19 cellular contexts compared by ENCODE assay signal in the genomic region with DNA sequence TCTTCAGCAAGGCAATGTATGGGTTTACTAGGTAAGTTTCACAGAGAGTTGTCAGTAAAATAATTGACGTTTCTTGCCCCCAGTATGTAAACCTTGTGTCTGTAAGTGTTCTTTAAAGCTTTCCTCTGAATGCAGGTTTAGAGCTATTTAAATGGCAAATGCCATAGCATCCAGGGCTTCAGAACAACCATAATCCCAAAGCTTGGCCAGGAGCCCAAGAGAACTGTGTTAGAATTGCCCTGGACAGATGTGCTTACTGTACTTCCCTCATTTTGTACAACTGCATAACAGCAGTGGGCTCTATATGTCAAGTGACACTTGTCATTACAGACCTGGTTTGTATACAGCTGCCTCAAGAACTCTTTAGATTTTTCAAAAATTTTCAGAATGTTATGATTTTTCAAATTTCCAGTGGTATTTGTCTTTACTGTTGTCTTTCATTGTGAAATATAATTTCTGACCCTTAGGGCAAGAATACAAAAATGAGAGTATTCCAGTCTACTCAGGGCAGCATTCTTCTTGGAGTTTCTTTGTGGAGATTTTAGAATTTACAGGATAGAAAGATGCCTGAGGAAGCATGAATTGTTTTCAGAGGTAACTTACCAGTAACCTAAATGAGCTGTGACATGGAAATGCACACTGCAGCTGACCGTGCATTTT.
DNase-seq lines count a peak whose midpoint lies in the region; ATAC-seq and TF ChIP-seq lines count a peak whose summit lies in the region.
"Had no signal": no experiment of that assay in that cellular context is flagged by ENCODE, and none has a peak within 500 bp of the region (broad histone marks: within the 10 kb centered on the region; RNA-seq: fewer than 3 reads in every experiment).

No MANE protein-coding gene starts in this region.

- H3K4me3 ChIP-seq in GM23338 (no peak overlapping the region), neural progenitor cell (no peak overlapping the region)
- H3K4me3 ChIP-seq: GM12878 had no signal

- H3K4me3 Mint-ChIP-seq in GM23338, result no peak overlapping the region
- no peak overlapping the region for H3K4me3 Mint-ChIP-seq in neural progenitor cell
- no peak overlapping the region for H3K4me3 Mint-ChIP-seq in type B pancreatic cell
- H3K4me3 Mint-ChIP-seq: B cell, IgD-negative memory B cell had no signal

- DNase-seq in Right ventricle myocardium superior (no peak), cardiac septum (ENCODE audit: low spot score) (no peak), GM23338 (ENCODE audit: low spot score) (no peak), NCI-H82 (lab: John Stamatoyannopoulos, UW) (peak; percentile 79), neural progenitor cell (ENCODE audit: low spot score) (no peak), amniotic stem cell (lab: John Stamatoyannopoulos, UW) (no peak), type B pancreatic cell (ENCODE audit: extremely low spot score, unreplicated experiment) (no peak), C1 segment of cervical spinal cord (lab: John Stamatoyannopoulos, UW) (no peak)
- DNase-seq: DMS79 treated with DMSO at 0.1 percent for 48 hours, MV-4-11, NCI-H1105 treated with DMSO at 0.1 percent for 48 hours, NCI-H2081 treated with DMSO at 0.1 percent for 48 hours, NCI-H2171 treated with DMSO at 0.1 percent for 48 hours, NCI-H526 treated with DMSO at 0.1 percent for 48 hours had no signal

- no peak overlapping the region for H3K9ac ChIP-seq in neural progenitor cell

- peak; percentile 48 for ATAC-seq in Right ventricle myocardium superior (ENCODE audit: poor library complexity)
- ATAC-seq in GM23338, result no peak
- ATAC-seq: GM12878, HCT116, Panc1 had no signal

- H3K9me2 ChIP-seq in GM23338 (ENCODE audit: insufficient read depth), result no peaks in the 10 kb centered on the region; the same call in 1 of the 2 replicates

- H3K4me1 Mint-ChIP-seq in GM23338, result peaks cover 25% of the 10 kb centered on the region
- H3K4me1 Mint-ChIP-seq in neural progenitor cell, result peaks cover 20% of the 10 kb centered on the region
- peaks cover 5% of the 10 kb centered on the region for H3K4me1 Mint-ChIP-seq in type B pancreatic cell (ENCODE audit: unreplicated experiment)
- H3K4me1 Mint-ChIP-seq: B cell, IgD-negative memory B cell had no signal

- H3K9me3 Mint-ChIP-seq in GM23338, result peaks cover under 1% of the 10 kb centered on the region; the same call in 2 of the 3 replicates
- H3K9me3 Mint-ChIP-seq in neural progenitor cell, result peaks cover 4% of the 10 kb centered on the region
- peaks cover 5% of the 10 kb centered on the region for H3K9me3 Mint-ChIP-seq in type B pancreatic cell
- H3K9me3 Mint-ChIP-seq: IgD-negative memory B cell had no signal

- H3K79me2 ChIP-seq in GM23338 (replicated peaks; ENCODE audit: insufficient read depth) (no peaks in the 10 kb centered on the region), neural progenitor cell (ENCODE audit: low read depth) (no peaks in the 10 kb centered on the region)

- H3K27me3 Mint-ChIP-seq in GM23338 (ENCODE audit: insufficient read depth, low read depth, poor library complexity) (peaks cover 3% of the 10 kb centered on the region), neural progenitor cell (ENCODE audit: insufficient read depth, low read depth) (no peaks in the 10 kb centered on the region), type B pancreatic cell (no peaks in the 10 kb centered on the region)
- H3K27me3 Mint-ChIP-seq: B cell, IgD-negative memory B cell had no signal

- no peaks in the 10 kb centered on the region for H3K9me3 ChIP-seq in neural progenitor cell (ENCODE audit: low read depth)

- TF ChIP-seq CTCF in GM23338 (conservative IDR thresholded peaks at IDR 0.05; ENCODE audit: low read depth in 2 of 2) (no peak), neural progenitor cell (IDR thresholded peaks at IDR 0.05) (no peak), type B pancreatic cell (conservative IDR thresholded peaks at IDR 0.05) (no peak)

- no peak overlapping the region for H3K27ac ChIP-seq in GM23338 (ENCODE audit: low read depth)
- H3K27ac ChIP-seq in neural progenitor cell, result no peak overlapping the region

- H3K4me2 ChIP-seq in GM23338 (0 out of 2 replicates have a peak overlapping the region, but pooled peaks have one; percentile 23), neural progenitor cell (no peak overlapping the region)

- H4K20me1 ChIP-seq in GM23338 (replicated peaks; ENCODE audit: insufficient read depth), result no peaks in the 10 kb centered on the region
- H4K20me1 ChIP-seq in neural progenitor cell (ENCODE audit: low read depth), result no peaks in the 10 kb centered on the region

- intact Hi-C loops in Right ventricle myocardium superior (cut with DNase I) (no loop called here), cardiac septum (cut with DNase I) (no loop called here)

- H3K27ac Mint-ChIP-seq in GM23338 (no peak overlapping the region), neural progenitor cell (peak overlapping the region; percentile 7), type B pancreatic cell (no peak overlapping the region)
- H3K27ac Mint-ChIP-seq: B cell, IgD-negative memory B cell had no signal

- no peaks in the 10 kb centered on the region for H3K36me3 ChIP-seq in GM23338 (ENCODE audit: insufficient read depth)
- H3K36me3 ChIP-seq in neural progenitor cell, result no peaks in the 10 kb centered on the region

- H3K4me1 ChIP-seq in GM23338 (ENCODE audit: insufficient read depth), result peaks cover 32% of the 10 kb centered on the region
- H3K4me1 ChIP-seq in neural progenitor cell, result peaks cover 5% of the 10 kb centered on the region

- H3F3A ChIP-seq in GM23338 (replicated peaks; ENCODE audit: low read depth) (no peaks in the 10 kb centered on the region), neural progenitor cell (ENCODE audit: low read depth) (peaks cover 3% of the 10 kb centered on the region)

- H3K36me3 Mint-ChIP-seq in GM23338 (ENCODE audit: low read depth) (peaks cover 12% of the 10 kb centered on the region; the same call in 2 of the 3 replicates), neural progenitor cell (peaks cover 1% of the 10 kb centered on the region), type B pancreatic cell (peaks cover 10% of the 10 kb centered on the region)

- H2AFZ ChIP-seq in GM23338, result no peak overlapping the region
- no peak overlapping the region for H2AFZ ChIP-seq in neural progenitor cell (replicated peaks)

- H3K27me3 ChIP-seq in GM23338 (ENCODE audit: insufficient read depth), result no peaks in the 10 kb centered on the region
- H3K27me3 ChIP-seq in neural progenitor cell, result no peaks in the 10 kb centered on the region

TF ChIP-seq in GM23338, 12 proteins besides CTCF, POLR2A, EP300 and RAD21:
- TF ChIP-seq EZH2 (IDR thresholded peaks at IDR 0.05; ENCODE audit: low read depth, unreplicated experiment) (no peak), ZNF114 (CRISPR knock-in tag; IDR thresholded peaks at IDR 0.05) (no peak), CREB1 (CRISPR knock-in tag; IDR thresholded peaks at IDR 0.05; ENCODE audit: low read depth) (no peak), JUNB (IDR thresholded peaks at IDR 0.05; ENCODE audit: unreplicated experiment) (no peak), EZH2phosphoT487 (IDR thresholded peaks at IDR 0.05; ENCODE audit: unreplicated experiment) (no peak), NANOG (IDR thresholded peaks at IDR 0.05; ENCODE audit: borderline replicate concordance) (no peak), ZNF331 (CRISPR knock-in tag; IDR thresholded peaks at IDR 0.05; ENCODE audit: low read depth) (no peak), POLR2AphosphoS5 (IDR thresholded peaks at IDR 0.05; ENCODE audit: low read depth) (no peak), STAT1 (IDR thresholded peaks at IDR 0.05; ENCODE audit: unreplicated experiment) (no peak)
- TF ChIP-seq, protein P1, sequence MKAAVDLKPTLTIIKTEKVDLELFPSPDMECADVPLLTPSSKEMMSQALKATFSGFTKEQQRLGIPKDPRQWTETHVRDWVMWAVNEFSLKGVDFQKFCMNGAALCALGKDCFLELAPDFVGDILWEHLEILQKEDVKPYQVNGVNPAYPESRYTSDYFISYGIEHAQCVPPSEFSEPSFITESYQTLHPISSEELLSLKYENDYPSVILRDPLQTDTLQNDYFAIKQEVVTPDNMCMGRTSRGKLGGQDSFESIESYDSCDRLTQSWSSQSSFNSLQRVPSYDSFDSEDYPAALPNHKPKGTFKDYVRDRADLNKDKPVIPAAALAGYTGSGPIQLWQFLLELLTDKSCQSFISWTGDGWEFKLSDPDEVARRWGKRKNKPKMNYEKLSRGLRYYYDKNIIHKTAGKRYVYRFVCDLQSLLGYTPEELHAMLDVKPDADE (IDR thresholded peaks at IDR 0.05), result no peak
- TF ChIP-seq, protein P2, sequence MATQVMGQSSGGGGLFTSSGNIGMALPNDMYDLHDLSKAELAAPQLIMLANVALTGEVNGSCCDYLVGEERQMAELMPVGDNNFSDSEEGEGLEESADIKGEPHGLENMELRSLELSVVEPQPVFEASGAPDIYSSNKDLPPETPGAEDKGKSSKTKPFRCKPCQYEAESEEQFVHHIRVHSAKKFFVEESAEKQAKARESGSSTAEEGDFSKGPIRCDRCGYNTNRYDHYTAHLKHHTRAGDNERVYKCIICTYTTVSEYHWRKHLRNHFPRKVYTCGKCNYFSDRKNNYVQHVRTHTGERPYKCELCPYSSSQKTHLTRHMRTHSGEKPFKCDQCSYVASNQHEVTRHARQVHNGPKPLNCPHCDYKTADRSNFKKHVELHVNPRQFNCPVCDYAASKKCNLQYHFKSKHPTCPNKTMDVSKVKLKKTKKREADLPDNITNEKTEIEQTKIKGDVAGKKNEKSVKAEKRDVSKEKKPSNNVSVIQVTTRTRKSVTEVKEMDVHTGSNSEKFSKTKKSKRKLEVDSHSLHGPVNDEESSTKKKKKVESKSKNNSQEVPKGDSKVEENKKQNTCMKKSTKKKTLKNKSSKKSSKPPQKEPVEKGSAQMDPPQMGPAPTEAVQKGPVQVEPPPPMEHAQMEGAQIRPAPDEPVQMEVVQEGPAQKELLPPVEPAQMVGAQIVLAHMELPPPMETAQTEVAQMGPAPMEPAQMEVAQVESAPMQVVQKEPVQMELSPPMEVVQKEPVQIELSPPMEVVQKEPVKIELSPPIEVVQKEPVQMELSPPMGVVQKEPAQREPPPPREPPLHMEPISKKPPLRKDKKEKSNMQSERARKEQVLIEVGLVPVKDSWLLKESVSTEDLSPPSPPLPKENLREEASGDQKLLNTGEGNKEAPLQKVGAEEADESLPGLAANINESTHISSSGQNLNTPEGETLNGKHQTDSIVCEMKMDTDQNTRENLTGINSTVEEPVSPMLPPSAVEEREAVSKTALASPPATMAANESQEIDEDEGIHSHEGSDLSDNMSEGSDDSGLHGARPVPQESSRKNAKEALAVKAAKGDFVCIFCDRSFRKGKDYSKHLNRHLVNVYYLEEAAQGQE (IDR thresholded peaks at IDR 0.05; ENCODE audit: unreplicated experiment), result no peak
